In genomic region chr15:42100021-42100800, GRCh38 we compare ENCODE assay signal across 1 cellular context.
TF ChIP-seq lines count a peak whose summit lies in the region.

No MANE protein-coding gene starts in this region.

TF ChIP-seq in K562, 482 proteins besides CTCF, POLR2A, EP300 and RAD21 (continued from another document):
- TF ChIP-seq MGA (IDR thresholded peaks at IDR 0.05) (peak; percentile 18; the same call in 1 of the 2 replicates), JUN (IDR thresholded peaks at IDR 0.05; ENCODE audit: borderline replicate concordance, low read depth, low read length) (no peak), JUN (CRISPR knock-in tag; IDR thresholded peaks at IDR 0.05; ENCODE audit: borderline replicate concordance) (no peak), ZKSCAN1 (IDR thresholded peaks at IDR 0.05; ENCODE audit: low read depth, low read length) (no peak)
- TF ChIP-seq, protein P1, sequence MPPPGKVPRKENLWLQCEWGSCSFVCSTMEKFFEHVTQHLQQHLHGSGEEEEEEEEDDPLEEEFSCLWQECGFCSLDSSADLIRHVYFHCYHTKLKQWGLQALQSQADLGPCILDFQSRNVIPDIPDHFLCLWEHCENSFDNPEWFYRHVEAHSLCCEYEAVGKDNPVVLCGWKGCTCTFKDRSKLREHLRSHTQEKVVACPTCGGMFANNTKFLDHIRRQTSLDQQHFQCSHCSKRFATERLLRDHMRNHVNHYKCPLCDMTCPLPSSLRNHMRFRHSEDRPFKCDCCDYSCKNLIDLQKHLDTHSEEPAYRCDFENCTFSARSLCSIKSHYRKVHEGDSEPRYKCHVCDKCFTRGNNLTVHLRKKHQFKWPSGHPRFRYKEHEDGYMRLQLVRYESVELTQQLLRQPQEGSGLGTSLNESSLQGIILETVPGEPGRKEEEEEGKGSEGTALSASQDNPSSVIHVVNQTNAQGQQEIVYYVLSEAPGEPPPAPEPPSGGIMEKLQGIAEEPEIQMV (tag; conservative IDR thresholded peaks at IDR 0.05; ENCODE audit: low read depth): no peak
TF ChIP-seq in K562: peak in this region for 8.
